ENCODE assay signal across 9 cellular contexts in the genomic region with DNA sequence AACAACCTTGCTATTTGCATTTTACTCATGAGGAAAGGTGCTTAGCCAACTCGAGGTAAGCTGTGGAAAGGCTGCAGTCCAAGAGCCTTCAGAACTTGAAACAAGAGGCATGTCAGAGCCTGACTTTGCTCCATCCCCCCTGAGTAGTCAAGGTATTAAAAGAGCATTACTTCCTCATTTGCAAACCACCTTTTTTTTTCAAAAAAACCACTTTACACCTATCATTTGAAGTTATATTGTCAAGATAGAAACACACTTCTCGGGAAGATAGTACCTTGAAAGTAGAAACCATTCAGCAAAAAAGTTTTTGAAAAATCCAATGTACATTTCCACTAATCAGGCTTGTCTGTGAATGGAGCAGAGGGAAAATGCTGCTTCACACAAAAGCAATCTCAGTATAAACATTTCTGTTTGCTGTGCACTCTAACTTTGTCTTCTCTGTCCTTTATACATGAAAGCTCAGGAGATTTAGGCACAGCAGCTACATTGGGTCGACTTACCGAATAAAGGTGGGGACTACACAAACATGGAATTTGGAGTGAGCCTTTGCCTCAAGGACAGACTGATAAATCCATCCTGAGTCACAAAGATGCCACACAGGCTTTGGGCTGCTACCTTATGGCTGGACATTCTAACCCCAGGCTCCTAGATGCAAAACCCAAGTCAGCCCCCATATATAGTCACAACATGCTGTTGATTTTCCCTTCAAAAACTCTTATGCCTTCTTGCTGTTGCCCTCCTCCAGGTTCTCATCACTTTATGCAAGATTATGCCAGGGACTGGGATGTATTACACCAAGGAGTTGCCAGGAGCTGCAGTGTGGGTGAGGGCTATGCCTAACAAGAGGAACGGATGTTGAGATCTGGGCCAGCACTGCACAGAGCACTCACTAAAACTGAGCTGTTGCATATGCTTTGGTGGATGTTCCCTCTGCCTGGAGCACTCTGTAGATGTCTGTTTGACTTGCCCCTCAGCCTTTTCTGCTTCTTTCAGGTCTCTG. TPM values are rescaled to one million over a fixed set of nuclear protein-coding genes. Genes with fewer than 3 reads are reported as not detected.
DNase-seq lines count a peak whose midpoint lies in the region; ATAC-seq and TF ChIP-seq lines count a peak whose summit lies in the region.
"Had no signal": no experiment of that assay in that cellular context is flagged by ENCODE, and none has a peak within 500 bp of the region (broad histone marks: within the 10 kb centered on the region; RNA-seq: fewer than 3 reads in every experiment).

No MANE protein-coding gene starts in this region.

- H2AFZ ChIP-seq in KMS-11 (ENCODE audit: low read depth) = peak overlapping the region; percentile 11; the same call in 1 of the 2 replicates

- POLR2A ChIA-PET in GM10248 (lab: Yijun Ruan, JAX) = no interaction called here

- H3K36me3 ChIP-seq in KMS-11 (ENCODE audit: insufficient read depth) = no peaks in the 10 kb centered on the region
- H3K36me3 ChIP-seq: ascending aorta had no signal

- peaks cover 75% of the 10 kb centered on the region for H3K4me1 ChIP-seq in KMS-11 (ENCODE audit: low read depth, poor library complexity, severe bottlenecking)

- peak; percentile 45 for DNase-seq in GM10248 (ENCODE audit: extremely low spot score)
- DNase-seq in left lobe of liver (ENCODE audit: low spot score) = no peak
- no peak for DNase-seq in G401 (ENCODE audit: low spot score)
- DNase-seq in NCI-H2081 (lab: John Stamatoyannopoulos, UW) = no peak
- DNase-seq in stimulated activated CD4-positive, alpha-beta T cell treated with anti-CD3 and anti-CD28 coated beads, Interleukin-4, amount 100 ng/mL, for 1 hour = no peak
- no peak for DNase-seq in activated CD4-positive, CD25-positive, alpha-beta regulatory T cell (lab: John Stamatoyannopoulos, UW)

- H3K27me3 ChIP-seq in KMS-11 (ENCODE audit: insufficient read depth, low read depth) = no peaks in the 10 kb centered on the region
- H3K27me3 ChIP-seq: ascending aorta had no signal

- no peaks in the 10 kb centered on the region for H4K20me1 ChIP-seq in KMS-11 (ENCODE audit: insufficient read depth)

- H3K9ac ChIP-seq in KMS-11 = no peak overlapping the region; the same call in 1 of the 2 replicates

- CTCF ChIA-PET in GM10248 (lab: Yijun Ruan, JAX) = interaction anchor here (0.9 to 1.9 kb wide), 6 partner anchors 11 to 111 kb away, joined by 3 to 6 read pairs (median 3); no protein-coding TSS in a partner anchor

- H3K4me2 ChIP-seq in KMS-11 = peak overlapping the region; percentile 66; the same call in 1 of the 2 replicates

- ATAC-seq in GM21528 (IDR thresholded peaks at IDR 0.05; ENCODE audit: low FRiP score, unreplicated experiment) = peak; percentile 66
- peak; percentile 61 for ATAC-seq in left lobe of liver

- TF ChIP-seq CTCF in GM10248 (IDR thresholded peaks at IDR 0.05; ENCODE audit: control extremely low read depth, extremely low read depth, low read depth, missing control alignments) = no peak
- TF ChIP-seq CTCF in KMS-11 (conservative IDR thresholded peaks at IDR 0.05; ENCODE audit: low read depth, low read length) = no peak

- H3K79me2 ChIP-seq in KMS-11 (ENCODE audit: insufficient read depth, low read depth) = no peaks in the 10 kb centered on the region

- H3K4me3 ChIP-seq in KMS-11 (IDR thresholded peaks at IDR 0.05; ENCODE audit: insufficient read depth, low read depth, low read length) = no peak overlapping the region
- H3K4me3 ChIP-seq: ascending aorta had no signal

- in situ Hi-C loops in G401 (cut with HindIII; ENCODE audit: low sequenced_read_pairs) = no loop called here

- H3K27ac ChIP-seq in KMS-11 = peak overlapping the region; percentile 1; the same call in 1 of the 2 replicates
- H3K27ac ChIP-seq: ascending aorta had no signal

RNA-seq across cellular contexts. Expression of a gene that starts 41.4 kb away (rescaled TPM):
- total RNA-seq in left lobe of liver = 30.4 TPM
- 116 and 156 TPM in 2 replicates for total RNA-seq in G401 (2014; rRNA removed; shearing (Covaris generic))
